In genomic region chr1:8873506-8874229, GRCh38 we compare ENCODE assay signal across 8 cellular contexts. TPM values are rescaled to one million over a fixed set of nuclear protein-coding genes. Genes with fewer than 3 reads are reported as not detected.
DNase-seq lines count a peak whose midpoint lies in the region; ATAC-seq and TF ChIP-seq lines count a peak whose summit lies in the region.

No MANE protein-coding gene starts in this region.

- peaks cover 76% of the 10 kb centered on the region for H3K36me3 Mint-ChIP-seq in nephron progenitor cell (ENCODE audit: low read depth)

- H3K27ac ChIP-seq in Peyer's patch, result peak overlapping the region in 3 of 4 donors; percentile 27 to 74 (median 65)

- TF ChIP-seq POLR2A in Peyer's patch (IDR thresholded peaks at IDR 0.05), result peak in 1 of 2 donors; percentile 40

- H3K36me3 ChIP-seq in Peyer's patch, result peaks cover 0 to 66% (median 0%) of the 10 kb centered on the region in 3 donors

- H3K27me3 Mint-ChIP-seq in nephron progenitor cell (ENCODE audit: low read depth, poor library complexity), result no peaks in the 10 kb centered on the region
- no peaks in the 10 kb centered on the region for H3K27me3 Mint-ChIP-seq in stimulated activated naive CD8-positive, alpha-beta T cell treated with anti-CD3 and anti-CD28 coated beads, Interleukin-15, amount 100 ng/mL, for 72 hours

- no peak overlapping the region for H3K4me3 ChIP-seq in Peyer's patch
- peak overlapping the region; percentile 9 for H3K4me3 ChIP-seq in fibroblast of mammary gland (ENCODE audit: control insufficient read depth, low read depth, low read length)

- no peaks in the 10 kb centered on the region for H3K9me3 ChIP-seq in Peyer's patch

- peaks cover 73% of the 10 kb centered on the region for H3K4me1 Mint-ChIP-seq in nephron progenitor cell
- peaks cover 78% of the 10 kb centered on the region for H3K4me1 Mint-ChIP-seq in stimulated activated naive CD8-positive, alpha-beta T cell treated with anti-CD3 and anti-CD28 coated beads, Interleukin-15, amount 100 ng/mL, for 72 hours

- ATAC-seq in stimulated activated naive CD8-positive, alpha-beta T cell treated with anti-CD3 and anti-CD28 coated beads, Interleukin-15, amount 100 ng/mL, for 72 hours, result peak; percentile 57
- ATAC-seq in HG03469 (IDR thresholded peaks at IDR 0.05; ENCODE audit: unreplicated experiment) (no peak), HG03354 (IDR thresholded peaks at IDR 0.05; ENCODE audit: poor library complexity, severe bottlenecking, unreplicated experiment) (no peak)

- H3K9me3 Mint-ChIP-seq in nephron progenitor cell, result no peaks in the 10 kb centered on the region
- no peaks in the 10 kb centered on the region for H3K9me3 Mint-ChIP-seq in stimulated activated naive CD8-positive, alpha-beta T cell treated with anti-CD3 and anti-CD28 coated beads, Interleukin-15, amount 100 ng/mL, for 72 hours

- H3K4me3 Mint-ChIP-seq in nephron progenitor cell, result peak overlapping the region; percentile 94
- peak overlapping the region; percentile 91 to 99 for H3K4me3 Mint-ChIP-seq in stimulated activated naive CD8-positive, alpha-beta T cell treated with anti-CD3 and anti-CD28 coated beads, Interleukin-15, amount 100 ng/mL, for 72 hours

- H3K27me3 ChIP-seq in Peyer's patch, result no peaks in the 10 kb centered on the region

- peak; percentile 95 for DNase-seq in GM04503 (ENCODE audit: low read depth)
- peak; percentile 35 to 93 (median 83) for DNase-seq in Peyer's patch
- DNase-seq in activated T-helper 1 cell treated with Interleukin-2 at 50 U/mL for 16 hours (ENCODE audit: low read depth), result peak; percentile 60
- DNase-seq in fibroblast of mammary gland (ENCODE audit: low read depth), result peak; percentile 99
- no peak for DNase-seq in nephron progenitor cell
- peak; percentile 37 to 73 for DNase-seq in stimulated activated naive CD8-positive, alpha-beta T cell treated with anti-CD3 and anti-CD28 coated beads, Interleukin-15, amount 100 ng/mL, for 72 hours

- TF ChIP-seq CTCF in Peyer's patch (IDR thresholded peaks at IDR 0.05) (no peak), fibroblast of mammary gland (conservative IDR thresholded peaks at IDR 0.05; ENCODE audit: control insufficient read depth, insufficient read depth, low read depth, low read length) (no peak), nephron progenitor cell (IDR thresholded peaks at IDR 0.05) (no peak)

- H3K27ac Mint-ChIP-seq in nephron progenitor cell, result peak overlapping the region; percentile 87
- H3K27ac Mint-ChIP-seq in stimulated activated naive CD8-positive, alpha-beta T cell treated with anti-CD3 and anti-CD28 coated beads, Interleukin-15, amount 100 ng/mL, for 72 hours, result peak overlapping the region; percentile 70 to 93

- H3K4me1 ChIP-seq in Peyer's patch, result peaks cover 9 to 71% (median 19%) of the 10 kb centered on the region in 4 donors

RNA-seq across cellular contexts. Expression of gene ENO1, which starts 4.8 kb away (rescaled TPM):
- total RNA-seq in Peyer's patch, result 100 to 1,000 TPM; 355 to 547 (median 484) TPM

RNA-seq across cellular contexts. Expression of gene RERE, which starts 56.2 kb away (rescaled TPM):
- total RNA-seq in Peyer's patch, result 100 to 1,000 TPM in 3 of 4 donors, 10 to 100 TPM in 1; 98.5 to 528 (median 110) TPM
